Comparison of ENCODE assay signal across 1 cellular context in genomic region chr2:17758123-17758522, GRCh38.
TF ChIP-seq lines count a peak whose summit lies in the region.

No MANE protein-coding gene starts in this region.

TF ChIP-seq in GM12878, 131 proteins besides CTCF, POLR2A, EP300 and RAD21 (continued from another document):
- TF ChIP-seq PAX8 (IDR thresholded peaks at IDR 0.05), result no peak
